32 cellular contexts compared by ENCODE assay signal in the genomic region with DNA sequence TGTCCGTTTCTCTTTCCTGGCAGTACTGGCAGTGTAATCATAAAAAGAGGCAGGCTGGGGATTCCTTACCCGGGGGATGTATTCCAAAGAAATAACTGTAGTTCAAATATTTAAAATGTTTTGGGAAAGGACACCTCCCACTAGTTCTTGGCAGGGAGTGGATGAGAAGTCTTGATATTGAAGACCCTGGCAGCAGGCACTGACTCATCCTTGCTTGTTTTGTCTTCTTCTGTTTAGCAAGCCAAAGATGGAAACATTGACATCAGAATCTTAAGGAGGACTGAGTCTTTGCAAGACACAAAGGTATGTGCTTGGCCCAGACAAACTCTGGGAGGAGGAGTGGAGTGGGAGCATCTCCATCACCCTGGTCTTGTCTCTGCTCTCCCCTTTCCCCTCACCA. TPM values are rescaled to one million over a fixed set of nuclear protein-coding genes. Genes with fewer than 3 reads are reported as not detected.
DNase-seq lines count a peak whose midpoint lies in the region; ATAC-seq and TF ChIP-seq lines count a peak whose summit lies in the region.
"Had no signal": no experiment of that assay in that cellular context is flagged by ENCODE, and none has a peak within 500 bp of the region (broad histone marks: within the 10 kb centered on the region; RNA-seq: fewer than 3 reads in every experiment).

No MANE protein-coding gene starts in this region.

- TF ChIP-seq CTCF in AG10803 (conservative IDR thresholded peaks at IDR 0.05; ENCODE audit: low read length): no peak
- TF ChIP-seq CTCF in astrocyte of the spinal cord (IDR thresholded peaks at IDR 0.05; ENCODE audit: low read depth, low read length): no peak
- TF ChIP-seq CTCF in foreskin keratinocyte (conservative IDR thresholded peaks at IDR 0.05): no peak

- H3K36me3 Mint-ChIP-seq in effector memory CD8-positive, alpha-beta T cell (ENCODE audit: insufficient read depth): peaks cover 2% of the 10 kb centered on the region
- H3K36me3 Mint-ChIP-seq: activated CD8-positive, alpha-beta memory T cell treated with anti-CD3 and anti-CD28 coated beads, Interleukin-2, amount 10 ng/mL, durations not matched to agents 7 days and 5 days; CD14-positive monocyte; type B pancreatic cell had no signal

- H3K79me2 ChIP-seq in GM23248 (ENCODE audit: insufficient read depth): no peaks in the 10 kb centered on the region

- H3K4me3 ChIP-seq in AG10803 (ENCODE audit: low read length) (no peak overlapping the region), GM23248 (no peak overlapping the region), astrocyte of the spinal cord (ENCODE audit: low read depth, low read length) (no peak overlapping the region)
- H3K4me3 ChIP-seq: GM23338, pancreas, smooth muscle cell had no signal

- H3K9me2 ChIP-seq in GM23248 (ENCODE audit: insufficient read depth): no peaks in the 10 kb centered on the region

- no peak overlapping the region for H3K4me2 ChIP-seq in GM23248 (ENCODE audit: unreplicated experiment)
- H3K4me2 ChIP-seq: GM23338, smooth muscle cell had no signal

- H3K4me1 Mint-ChIP-seq in effector memory CD8-positive, alpha-beta T cell (ENCODE audit: low read depth in 2 of 2): peaks cover 4 to 6% of the 10 kb centered on the region in 2 donors
- H3K4me1 Mint-ChIP-seq: GM23338 had no signal

- no peaks in the 10 kb centered on the region for H4K20me1 ChIP-seq in GM23248 (ENCODE audit: insufficient read depth)

- peak; percentile 66 for DNase-seq in AG10803 (ENCODE audit: low read depth)
- DNase-seq in GM23248: peak; percentile 74
- peak; percentile 17 for DNase-seq in astrocyte of the spinal cord (ENCODE audit: low read depth, low spot score)
- DNase-seq in foreskin keratinocyte: peak; percentile 48 to 70
- DNase-seq in CD1c-positive myeloid dendritic cell (ENCODE audit: extremely low spot score): no peak
- DNase-seq in effector memory CD8-positive, alpha-beta T cell: no peak
- DNase-seq: activated CD4-positive, alpha-beta T cell treated with anti-CD3 and anti-CD28 coated beads for 48 hours; activated CD8-positive, alpha-beta memory T cell treated with anti-CD3 and anti-CD28 coated beads, Interleukin-2, amount 10 ng/mL, durations not matched to agents 7 days and 5 days; activated naive CD4-positive, alpha-beta T cell; activated T-cell treated with anti-CD3 and anti-CD28 coated beads, Interleukin-2, amount 50 U/mL, for 48 hours; amniotic stem cell; DND-41; mammary epithelial cell; NCI-H1048; NCI-H1694 treated with DMSO at 0.1 percent for 48 hours; NCI-H2171 treated with DMSO at 0.1 percent for 48 hours; NCI-H524 treated with DMSO at 0.1 percent for 48 hours; NK-92 treated with Interleukin-12 subunit alpha and Interleukin-12 subunit beta, amount 100 ng/mL, for 24 hours; pancreas; SHP77; stimulated activated CD4-positive, alpha-beta T cell treated with anti-CD3 and anti-CD28 coated beads, Interleukin-2, amount 100 ng/mL, for 24 hours had no signal

- H3K27me3 ChIP-seq in GM23248 (replicated peaks; ENCODE audit: insufficient read depth) (no peaks in the 10 kb centered on the region), foreskin keratinocyte (no peaks in the 10 kb centered on the region)
- H3K27me3 ChIP-seq: pancreas had no signal

- no peak overlapping the region for H3K27ac Mint-ChIP-seq in effector memory CD8-positive, alpha-beta T cell
- H3K27ac Mint-ChIP-seq: activated CD8-positive, alpha-beta memory T cell treated with anti-CD3 and anti-CD28 coated beads, Interleukin-2, amount 10 ng/mL, durations not matched to agents 7 days and 5 days; CD14-positive monocyte; GM23338; type B pancreatic cell had no signal

- in situ Hi-C loops in GM23248 (cut with MboI): no loop called here
- in situ Hi-C loops in astrocyte of the spinal cord (cut with HindIII; ENCODE audit: low sequenced_read_pairs): no loop called here

- H3K4me1 ChIP-seq in GM23248 (ENCODE audit: insufficient read depth) (peaks cover 28% of the 10 kb centered on the region), foreskin keratinocyte (peaks cover 23% of the 10 kb centered on the region)

- H3K9ac ChIP-seq in GM23248: no peak overlapping the region

- H3K27me3 Mint-ChIP-seq in effector memory CD8-positive, alpha-beta T cell: peaks cover 45 to 60% of the 10 kb centered on the region in 2 donors

- no peaks in the 10 kb centered on the region for H3K36me3 ChIP-seq in GM23248 (ENCODE audit: low read depth)
- H3K36me3 ChIP-seq: pancreas had no signal

- no peaks in the 10 kb centered on the region for H3K9me3 ChIP-seq in GM23248 (ENCODE audit: low read depth)
- H3K9me3 ChIP-seq: pancreas had no signal

- no peak overlapping the region for H3K4me3 Mint-ChIP-seq in effector memory CD8-positive, alpha-beta T cell
- H3K4me3 Mint-ChIP-seq: activated CD8-positive, alpha-beta memory T cell treated with anti-CD3 and anti-CD28 coated beads, Interleukin-2, amount 10 ng/mL, durations not matched to agents 7 days and 5 days; CD14-positive monocyte; GM23338; type B pancreatic cell had no signal

- peaks cover 15% of the 10 kb centered on the region for H3F3A ChIP-seq in GM23248 (ENCODE audit: insufficient read depth)

- H3K9me3 Mint-ChIP-seq in effector memory CD8-positive, alpha-beta T cell: no peaks in the 10 kb centered on the region
- H3K9me3 Mint-ChIP-seq: GM23338, type B pancreatic cell had no signal

- ATAC-seq in foreskin keratinocyte: no peak
- no peak for ATAC-seq in GM21367 (IDR thresholded peaks at IDR 0.05; ENCODE audit: unreplicated experiment)
- no peak for ATAC-seq in effector memory CD8-positive, alpha-beta T cell (replicated peaks)
- ATAC-seq: activated CD8-positive, alpha-beta memory T cell treated with anti-CD3 and anti-CD28 coated beads, Interleukin-2, amount 10 ng/mL, durations not matched to agents 7 days and 5 days had no signal

- H2AFZ ChIP-seq in GM23248: 0 out of 2 replicates have a peak overlapping the region, but pooled peaks have one; percentile 17
- H2AFZ ChIP-seq: GM23338 had no signal

- 15 to 18% methylated on average over 2 of the region's 2 CpGs for WGBS in GM23248 (ENCODE audit: low coverage in 1 of 2, low lambda C conversion rate in 2 of 2, missing lambda C conversion rate in 2 of 2), 2 experiments

- H3K27ac ChIP-seq in GM23248 (no peak overlapping the region), foreskin keratinocyte (peak overlapping the region; percentile 73)
- H3K27ac ChIP-seq: HL-60, pancreas, VCaP had no signal

RNA-seq across cellular contexts. Expression of a gene that starts 0.6 kb away (rescaled TPM):
- total RNA-seq in GM23248 (2014; rRNA removed; shearing (Covaris generic)): 0.25 TPM in 1 of 2 replicates, not detected in the other
- polyA plus RNA-seq in GM23248 (2016; fragmentation: Nextera tagmentation; extraction: Ambion mirVana) (not detected in 2 replicates), foreskin keratinocyte (0.22 and 0.33 TPM in 2 replicates)
- 0.41 and 0.74 TPM in 2 replicates for total RNA-seq in foreskin keratinocyte
- total RNA-seq: activated CD8-positive, alpha-beta memory T cell treated with anti-CD3 and anti-CD28 coated beads, Interleukin-2, amount 10 ng/mL, durations not matched to agents 7 days and 5 days; cardiac septum; GM23338; kidney epithelial cell; LHCN-M2; mammary epithelial cell; pancreas; smooth muscle cell had no signal
- polyA plus RNA-seq: CD14-positive monocyte, GM23338, neural cell, pancreas, smooth muscle cell had no signal

RNA-seq across cellular contexts. Expression of a gene that starts 31.2 kb away (rescaled TPM):
- 2.4 TPM in 1 of 2 replicates, not detected in the other for total RNA-seq in GM23248 (2014; rRNA removed; shearing (Covaris generic))
- polyA plus RNA-seq in GM23248 (2016; fragmentation: Nextera tagmentation; extraction: Ambion mirVana) (0.49 and 0.52 TPM in 2 replicates), foreskin keratinocyte (2.2 and 4.8 TPM in 2 replicates)
- 2.3 and 4.5 TPM in 2 replicates for total RNA-seq in foreskin keratinocyte
- total RNA-seq: activated CD8-positive, alpha-beta memory T cell treated with anti-CD3 and anti-CD28 coated beads, Interleukin-2, amount 10 ng/mL, durations not matched to agents 7 days and 5 days; cardiac septum; GM23338; mammary epithelial cell; pancreas had no signal
- polyA plus RNA-seq: CD14-positive monocyte, GM23338, neural cell, pancreas had no signal

RNA-seq across cellular contexts. Expression of a gene that starts 55.7 kb away (rescaled TPM):
- total RNA-seq in GM23248 (2014; rRNA removed; shearing (Covaris generic)): 1.2 TPM in 1 of 2 replicates, not detected in the other
- 0.94 and 2.3 TPM in 2 replicates for polyA plus RNA-seq in GM23248 (2016; fragmentation: Nextera tagmentation; extraction: Ambion mirVana)
- total RNA-seq in foreskin keratinocyte: 3.4 and 3.5 TPM in 2 replicates
- 8.8 and 8.9 TPM in 2 replicates for polyA plus RNA-seq in foreskin keratinocyte
- total RNA-seq: GM23338, LHCN-M2, smooth muscle cell had no signal
- polyA plus RNA-seq: neural cell had no signal

Comparison
In these comparisons a context has a peak if more than half of its experiments do, and no peak if none do; other contexts are left out.
1. DNase-seq: peak in AG10803 (single experiment), GM23248 (single experiment), astrocyte of the spinal cord (single experiment) and foreskin keratinocyte (2 of 2); none in CD1c-positive myeloid dendritic cell (single experiment) and effector memory CD8-positive, alpha-beta T cell (0 of 3).